ENCODE assay signal across 31 cellular contexts in the genomic region with DNA sequence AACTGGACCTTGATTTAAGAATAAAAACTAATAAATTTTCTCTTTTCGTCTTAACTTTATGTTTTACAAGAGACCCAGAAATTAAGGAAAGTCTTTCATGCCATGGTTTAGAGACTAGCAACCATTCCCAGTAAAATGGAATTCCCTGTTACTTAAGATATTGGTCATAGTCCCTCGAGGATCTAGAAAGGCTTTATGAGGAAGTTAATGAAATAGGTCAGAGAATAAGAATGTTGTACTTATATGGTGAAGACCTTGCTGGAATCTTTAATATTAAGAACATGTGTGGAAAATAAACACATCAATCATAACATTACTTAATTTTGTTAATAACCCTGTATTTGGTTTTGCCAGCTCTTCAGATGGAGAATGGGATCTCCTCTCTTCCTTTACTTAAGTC.
"Had no signal": no experiment of that assay in that cellular context is flagged by ENCODE, and none has a peak within 500 bp of the region (broad histone marks: within the 10 kb centered on the region; RNA-seq: fewer than 3 reads in every experiment).

No MANE protein-coding gene starts in this region.

- H3K36me3 Mint-ChIP-seq: naive thymus-derived CD8-positive, alpha-beta T cell had no signal

- H3K4me3 ChIP-seq: left lung, lower lobe of right lung, pancreas, prostate gland, smooth muscle cell, testis, thyroid gland, transverse colon, upper lobe of left lung, vagina had no signal

- H3K27me3 Mint-ChIP-seq: stimulated activated memory B cell treated with anti-CD40 and anti-IgM and Interleukin-4, amounts not matched to agents 10 μg/mL and 1 μg/mL and 100 μg/mL, for 72 hours had no signal

- H3K4me2 ChIP-seq: smooth muscle cell had no signal

- H3K27me3 ChIP-seq: left lung, pancreas, testis, thyroid gland, transverse colon, upper lobe of left lung, vagina had no signal

- ATAC-seq: left colon; left lung; lower lobe of right lung; naive thymus-derived CD8-positive, alpha-beta T cell; pancreas; right cardiac atrium; sciatic nerve; stimulated activated memory B cell treated with anti-CD40 and anti-IgM and Interleukin-4, amounts not matched to agents 10 μg/mL and 1 μg/mL and 100 μg/mL, for 72 hours; stimulated activated naive CD8-positive, alpha-beta T cell treated with anti-CD3 and anti-CD28 coated beads, Interleukin-15, amount 100 ng/mL, for 72 hours had no signal

- H3K4me1 Mint-ChIP-seq: immature natural killer cell; naive thymus-derived CD8-positive, alpha-beta T cell; nephron; stimulated activated memory B cell treated with anti-CD40 and anti-IgM and Interleukin-4, amounts not matched to agents 10 μg/mL and 1 μg/mL and 100 μg/mL, for 72 hours; stimulated activated naive CD8-positive, alpha-beta T cell treated with anti-CD3 and anti-CD28 coated beads, Interleukin-15, amount 100 ng/mL, for 72 hours had no signal

- H3K27ac ChIP-seq: left lung, lower lobe of right lung, pancreas, prostate gland, testis, thyroid gland, transverse colon, vagina had no signal

- H3K4me3 Mint-ChIP-seq: immature natural killer cell; naive thymus-derived CD8-positive, alpha-beta T cell; nephron; neural crest cell; stimulated activated memory B cell treated with anti-CD40 and anti-IgM and Interleukin-4, amounts not matched to agents 10 μg/mL and 1 μg/mL and 100 μg/mL, for 72 hours; stimulated activated naive CD8-positive, alpha-beta T cell treated with anti-CD3 and anti-CD28 coated beads, Interleukin-15, amount 100 ng/mL, for 72 hours had no signal

- H3K4me1 ChIP-seq: left lung, lower lobe of right lung, pancreas, prostate gland, thyroid gland, transverse colon, upper lobe of left lung, vagina had no signal

- H3K9me3 ChIP-seq: left lung, lower lobe of right lung, pancreas, prostate gland, testis, thyroid gland, upper lobe of left lung, vagina had no signal

- H3K36me3 ChIP-seq: left lung, lower lobe of right lung, pancreas, prostate gland, thyroid gland, transverse colon, upper lobe of left lung, vagina had no signal

- DNase-seq: hypothalamus; immature natural killer cell; kidney; left colon; left lung; lower lobe of right lung; mammary epithelial cell; mesenchymal stem cell; naive thymus-derived CD8-positive, alpha-beta T cell; nucleus accumbens; pancreas; posterior cingulate gyrus; retina; right cardiac atrium; stimulated activated CD4-positive, alpha-beta T cell treated with anti-CD3 and anti-CD28 coated beads, Interleukin-1b, Interleukin-23, amount 100 ng/mL, for 48 hours; stimulated activated CD4-positive, alpha-beta T cell treated with anti-CD3 and anti-CD28 coated beads, Interleukin-2, amount 100 ng/mL, for 48 hours; stimulated activated CD4-positive, alpha-beta T cell treated with anti-CD3 and anti-CD28 coated beads, Interleukin-4, amount 100 ng/mL, for 4 hours; stimulated activated CD8-positive, alpha-beta memory T cell treated with anti-CD3 and anti-CD28 coated beads, Interleukin-4, amount 100 ng/mL, for 48 hours; stimulated activated naive CD4-positive, alpha-beta T cell treated with Interleukin-2 at 50 U/mL for 16 hours; stimulated activated naive CD8-positive, alpha-beta T cell treated with anti-CD3 and anti-CD28 coated beads, Interleukin-15, amount 100 ng/mL, for 72 hours; testis; thyroid gland; transverse colon; upper lobe of left lung had no signal

- H3K27ac Mint-ChIP-seq: immature natural killer cell; naive thymus-derived CD8-positive, alpha-beta T cell; nephron; stimulated activated memory B cell treated with anti-CD40 and anti-IgM and Interleukin-4, amounts not matched to agents 10 μg/mL and 1 μg/mL and 100 μg/mL, for 72 hours; stimulated activated naive CD8-positive, alpha-beta T cell treated with anti-CD3 and anti-CD28 coated beads, Interleukin-15, amount 100 ng/mL, for 72 hours had no signal
